In the genomic region with DNA sequence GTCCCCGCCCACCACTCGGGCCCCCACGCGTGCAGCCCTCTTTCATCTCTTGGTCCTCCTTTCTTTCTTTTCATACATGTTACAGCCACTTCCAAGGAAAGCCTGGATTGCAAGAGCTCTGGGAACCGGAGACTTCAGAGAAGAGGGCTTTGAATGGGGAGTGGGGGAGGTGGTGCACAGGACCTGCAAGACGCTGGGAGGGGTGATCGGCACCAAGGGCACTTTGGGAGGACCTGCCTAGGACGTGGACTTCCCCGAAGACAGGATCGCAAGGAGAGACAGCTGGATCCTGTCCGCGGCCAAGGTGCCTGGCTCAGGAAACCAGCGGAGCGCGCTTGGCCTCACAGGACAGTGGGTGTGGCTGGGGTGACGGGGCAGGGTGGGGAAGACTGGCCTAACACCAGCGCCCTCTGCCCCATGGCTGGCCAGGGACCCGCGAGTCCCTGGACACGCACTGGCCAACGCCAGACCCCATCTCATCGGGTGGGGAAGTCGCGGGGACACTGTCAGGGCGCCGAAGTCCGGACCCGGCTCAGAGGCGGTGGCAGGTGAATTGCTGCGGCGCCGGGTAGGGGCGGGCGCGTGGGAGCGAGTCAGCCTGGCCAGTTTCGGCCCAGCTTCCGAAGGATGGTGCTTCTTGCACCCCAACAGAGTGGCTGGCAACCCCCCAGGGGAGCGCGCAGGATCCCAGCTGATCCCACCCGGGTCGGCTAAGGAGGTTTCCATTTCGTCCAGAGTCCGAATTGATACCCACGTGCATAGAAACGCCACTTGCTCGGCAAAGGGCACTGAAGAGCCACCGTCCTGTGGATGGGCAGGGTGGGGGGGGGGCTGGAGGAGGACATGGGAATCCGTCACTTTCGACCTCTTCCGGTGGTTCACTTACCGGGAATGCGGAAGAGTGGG, we compare ENCODE assay signal across 8 cellular contexts. TPM values are rescaled to one million over a fixed set of nuclear protein-coding genes. Genes with fewer than 3 reads are reported as not detected.
DNase-seq lines count a peak whose midpoint lies in the region; ATAC-seq and TF ChIP-seq lines count a peak whose summit lies in the region.

No MANE protein-coding gene starts in this region.

- H3K4me3 ChIP-seq in endodermal cell (ENCODE audit: low read length) = peak overlapping the region; percentile 84
- peak overlapping the region; percentile 41 to 59 for H3K4me3 ChIP-seq in aorta (ENCODE audit: low read length in 2 of 2)

- H3K9me3 ChIP-seq in endodermal cell (ENCODE audit: control insufficient read depth, low read length) (no peaks in the 10 kb centered on the region), aorta (ENCODE audit: control insufficient read depth, low read length) (no peaks in the 10 kb centered on the region)

- H3K4me1 ChIP-seq in endodermal cell (ENCODE audit: control insufficient read depth, insufficient read depth, low read length) (peaks cover 2% of the 10 kb centered on the region), aorta (ENCODE audit: control insufficient read depth in 1 of 2, insufficient read depth in 2 of 2, low read length in 2 of 2) (no peaks in the 10 kb centered on the region)

- H3K27me3 Mint-ChIP-seq in activated T-cell treated with anti-CD3 and anti-CD28 coated beads, Interleukin-2, amount 50 U/mL, for 72 hours (ENCODE audit: low read depth) = peaks cover 49% of the 10 kb centered on the region
- peaks cover 65% of the 10 kb centered on the region for H3K27me3 Mint-ChIP-seq in endodermal cell (ENCODE audit: insufficient read depth)
- peaks cover 83% of the 10 kb centered on the region for H3K27me3 Mint-ChIP-seq in mesothelial cell of epicardium (ENCODE audit: low read depth)

- H3K27ac Mint-ChIP-seq in activated T-cell treated with anti-CD3 and anti-CD28 coated beads, Interleukin-2, amount 50 U/mL, for 72 hours = no peak overlapping the region
- H3K27ac Mint-ChIP-seq in endodermal cell (no peak overlapping the region), mesothelial cell of epicardium (peak overlapping the region; percentile 50)

- H3K4me3 Mint-ChIP-seq in activated T-cell treated with anti-CD3 and anti-CD28 coated beads, Interleukin-2, amount 50 U/mL, for 72 hours = peak overlapping the region; percentile 44 to 63
- peak overlapping the region; percentile 77 for H3K4me3 Mint-ChIP-seq in endodermal cell
- peak overlapping the region; percentile 81 for H3K4me3 Mint-ChIP-seq in mesothelial cell of epicardium

- H3K9me3 Mint-ChIP-seq in activated T-cell treated with anti-CD3 and anti-CD28 coated beads, Interleukin-2, amount 50 U/mL, for 72 hours = no peaks in the 10 kb centered on the region
- no peaks in the 10 kb centered on the region for H3K9me3 Mint-ChIP-seq in endodermal cell
- no peaks in the 10 kb centered on the region for H3K9me3 Mint-ChIP-seq in mesothelial cell of epicardium

- H3K36me3 Mint-ChIP-seq in activated T-cell treated with anti-CD3 and anti-CD28 coated beads, Interleukin-2, amount 50 U/mL, for 72 hours (ENCODE audit: insufficient read depth in 2 of 2) = peaks cover 2% of the 10 kb centered on the region in 2 donors
- H3K36me3 Mint-ChIP-seq in endodermal cell (ENCODE audit: low read depth) (no peaks in the 10 kb centered on the region), mesothelial cell of epicardium (no peaks in the 10 kb centered on the region)

- 0 to 2% methylated on average over 7 to 53 of the region's 53 CpGs for WGBS in endodermal cell (ENCODE audit: insufficient coverage in 1 of 2, insufficient read length in 1 of 2), 2 experiments
- WGBS in aorta, 2 donors = 0 to 1% methylated on average over 50 to 53 of the region's 53 CpGs

- no peak overlapping the region for H3K27ac ChIP-seq in endodermal cell (ENCODE audit: low read depth, low read length)
- H3K27ac ChIP-seq in aorta (ENCODE audit: low read depth in 1 of 2, low read length in 2 of 2) = peak overlapping the region; percentile 11 to 84

- ATAC-seq in activated T-cell treated with anti-CD3 and anti-CD28 coated beads, Interleukin-2, amount 50 U/mL, for 72 hours (replicated peaks in 1 of 2) = peak in 1 of 2 donors; percentile 10
- ATAC-seq in aorta (ENCODE audit: low FRiP score) (peak; percentile 55), HG03196 (IDR thresholded peaks at IDR 0.05; ENCODE audit: unreplicated experiment) (no peak)

- no peak for DNase-seq in activated T-cell treated with anti-CD3 and anti-CD28 coated beads, Interleukin-2, amount 50 U/mL, for 72 hours
- DNase-seq in activated T-cell treated with anti-CD3 and anti-CD28 coated beads for 4 hours (no peak), endodermal cell (peak; percentile 80), mesothelial cell of epicardium (ENCODE audit: low spot score in 2 of 2, unreplicated experiment in 2 of 2) (peak in 1 of 2 experiments; percentile 47), aorta (peak; percentile 77 to 91), activated gamma-delta T cell treated with Interleukin-2 at 50 U/mL for 16 hours (no peak)
- no peak for DNase-seq in activated naive CD4-positive, alpha-beta T cell treated with Interleukin-2 at 50 U/mL for 16 hours

- no peak overlapping the region for H3K9ac ChIP-seq in endodermal cell (ENCODE audit: extremely low read depth, low read length, poor library complexity, severe bottlenecking)

- H3K27me3 ChIP-seq in endodermal cell (ENCODE audit: control insufficient read depth, insufficient read depth, low read length, poor library complexity, severe bottlenecking) = peaks cover 46% of the 10 kb centered on the region
- H3K27me3 ChIP-seq in aorta (ENCODE audit: control insufficient read depth in 1 of 2, insufficient read depth in 2 of 2, low read length in 1 of 2) = no peaks in the 10 kb centered on the region

- H3K36me3 ChIP-seq in endodermal cell (ENCODE audit: control insufficient read depth, insufficient read depth, low read length) (no peaks in the 10 kb centered on the region), aorta (ENCODE audit: control insufficient read depth in 1 of 2, insufficient read depth in 2 of 2, low read length in 1 of 2) (no peaks in the 10 kb centered on the region)

- intact Hi-C loops in aorta (cut with DNase I) = loop anchor here (2.0 to 10.0 kb wide), 7 partner anchors 37 to 715 kb away; partner anchors contain the start of genes CD93 (in 1 of the 2) and NXT1 (in 1 of the 2)

- TF ChIP-seq CTCF in endodermal cell (conservative IDR thresholded peaks at IDR 0.05) = no peak
- TF ChIP-seq CTCF in mesothelial cell of epicardium (IDR thresholded peaks at IDR 0.05; ENCODE audit: unreplicated experiment) = no peak

- H3K4me1 Mint-ChIP-seq in activated T-cell treated with anti-CD3 and anti-CD28 coated beads, Interleukin-2, amount 50 U/mL, for 72 hours (ENCODE audit: low read depth) = peaks cover 7% of the 10 kb centered on the region
- H3K4me1 Mint-ChIP-seq in endodermal cell = peaks cover 30% of the 10 kb centered on the region
- H3K4me1 Mint-ChIP-seq in mesothelial cell of epicardium = peaks cover 18% of the 10 kb centered on the region

RNA-seq across cellular contexts. Expression of gene THBD, which starts 0.7 kb away (rescaled TPM):
- not detected for total RNA-seq in activated T-cell treated with anti-CD3 and anti-CD28 coated beads, Interleukin-2, amount 50 U/mL, for 72 hours
- total RNA-seq in endodermal cell (1 to 10 TPM; 1.2 to 2.0 TPM), mesothelial cell of epicardium (0.68 to 0.85 TPM (median 0.82 TPM) in 3 replicates), aorta (10 to 100 TPM; 54.0 to 79.8 TPM)
- polyA plus RNA-seq in endodermal cell (2013, experiment 1 of 2) = 0.68 TPM
- 0.75 TPM for polyA plus RNA-seq in endodermal cell (2013, experiment 2 of 2)
- 10 to 100 TPM in 1 of 2 donors, 1 to 10 TPM in 1; 8.5 to 53.3 TPM for polyA plus RNA-seq in aorta

RNA-seq across cellular contexts. Expression of gene SSTR4, which starts 15.1 kb away (rescaled TPM):
- total RNA-seq in activated T-cell treated with anti-CD3 and anti-CD28 coated beads, Interleukin-2, amount 50 U/mL, for 72 hours = not detected
- under 1 TPM in 1 of 2 donors, not detected in 1; 0.40 TPM for total RNA-seq in endodermal cell
- polyA plus RNA-seq in endodermal cell (2013, experiment 1 of 2) = not detected
- not detected for polyA plus RNA-seq in endodermal cell (2013, experiment 2 of 2)
- not detected in 3 replicates for total RNA-seq in mesothelial cell of epicardium
- total RNA-seq in aorta = not detected
- polyA plus RNA-seq in aorta = not detected

RNA-seq across cellular contexts. Expression of gene CD93, which starts 35.9 kb away (rescaled TPM):
- 1 to 10 TPM in 1 of 2 donors, under 1 TPM in 1; 0.36 to 2.0 TPM for total RNA-seq in activated T-cell treated with anti-CD3 and anti-CD28 coated beads, Interleukin-2, amount 50 U/mL, for 72 hours
- total RNA-seq in endodermal cell (under 1 TPM in 1 of 2 donors, not detected in 1; 0.04 TPM), mesothelial cell of epicardium (0.07 to 0.09 TPM (median 0.09 TPM) in 3 replicates), aorta (100 to 1,000 TPM; 123 to 160 TPM)
- polyA plus RNA-seq in endodermal cell (2013, experiment 1 of 2) = 0.07 TPM
- 0.04 TPM for polyA plus RNA-seq in endodermal cell (2013, experiment 2 of 2)
- 1 to 10 TPM; 5.7 to 8.4 TPM for polyA plus RNA-seq in aorta

Comparison
In these comparisons a context has a peak if more than half of its experiments do, and no peak if none do; other contexts are left out.
1. DNase-seq: peak in endodermal cell (single experiment) and aorta (2 of 2); none in activated T-cell treated with anti-CD3 and anti-CD28 coated beads, Interleukin-2, amount 50 U/mL, for 72 hours (0 of 2), activated T-cell treated with anti-CD3 and anti-CD28 coated beads for 4 hours (single experiment), activated naive CD4-positive, alpha-beta T cell treated with Interleukin-2 at 50 U/mL for 16 hours (single experiment) and activated gamma-delta T cell treated with Interleukin-2 at 50 U/mL for 16 hours (single experiment).
2. RNA of gene THBD, which starts 0.7 kb away (total RNA-seq): 54.0 to 79.8 TPM in aorta; 1.2 to 2.0 TPM in endodermal cell, 0.68 to 0.85 TPM in mesothelial cell of epicardium and not detected in activated T-cell treated with anti-CD3 and anti-CD28 coated beads, Interleukin-2, amount 50 U/mL, for 72 hours; every median in the first group is over 10 times any median in the second.
3. RNA of gene CD93, which starts 35.9 kb away (total RNA-seq): 123 to 160 TPM in aorta; 0.36 to 2.0 TPM in activated T-cell treated with anti-CD3 and anti-CD28 coated beads, Interleukin-2, amount 50 U/mL, for 72 hours, 0.07 to 0.09 TPM in mesothelial cell of epicardium and 0.04 TPM in endodermal cell; every median in the first group is over 10 times any median in the second.
4. Peak in every context shown above with its lines, with median percentiles within 50 percentile points of each other: H3K4me3 Mint-ChIP-seq.